In genomic region chr2:134357814-134358213, GRCh38 we compare ENCODE assay signal across 11 cellular contexts.
"Had no signal": no experiment of that assay in that cellular context is flagged by ENCODE, and none has a peak within 500 bp of the region (broad histone marks: within the 10 kb centered on the region; RNA-seq: fewer than 3 reads in every experiment).

No MANE protein-coding gene starts in this region.

- H3K9me3 ChIP-seq: HAP-1 had no signal

- H3K36me3 ChIP-seq: HAP-1 had no signal

- H3K4me1 ChIP-seq: HAP-1 had no signal

- H3K4me3 ChIP-seq: GM23248, GM23338, HAP-1 had no signal

- H3K4me2 ChIP-seq: GM23338 had no signal

- H2AFZ ChIP-seq: GM23248, GM23338 had no signal

- DNase-seq: GM23248, GOT3, H7, H9, HCEC 1CT, HFFc6 had no signal

- H3K9ac ChIP-seq: GM23248 had no signal

- ATAC-seq: GM23338, HCT116 had no signal

- H3K27ac ChIP-seq: GM23248 had no signal

- FAIRE-seq: H1, H54 had no signal
